In genomic region chr16:2531696-2532493, GRCh38 we compare ENCODE assay signal across 1 cellular context.
TF ChIP-seq lines count a peak whose summit lies in the region.

No MANE protein-coding gene starts in this region.

TF ChIP-seq in HEK293, 187 proteins besides CTCF, POLR2A, EP300 and RAD21 (continued from another document and continues in another):
- TF ChIP-seq ZEB2 (tag by site-specific recombination; IDR thresholded peaks at IDR 0.05), result peak; percentile 31; the same call in 1 of the 2 replicates
- no peak for TF ChIP-seq ZNF169 (tag by site-specific recombination; IDR thresholded peaks at IDR 0.05)
- TF ChIP-seq ZFHX2 (tag by site-specific recombination; conservative IDR thresholded peaks at IDR 0.05), result peak; percentile 4
- peak; percentile 92 for TF ChIP-seq ZBTB17 (tag by site-specific recombination; IDR thresholded peaks at IDR 0.05)
- TF ChIP-seq, protein P1, sequence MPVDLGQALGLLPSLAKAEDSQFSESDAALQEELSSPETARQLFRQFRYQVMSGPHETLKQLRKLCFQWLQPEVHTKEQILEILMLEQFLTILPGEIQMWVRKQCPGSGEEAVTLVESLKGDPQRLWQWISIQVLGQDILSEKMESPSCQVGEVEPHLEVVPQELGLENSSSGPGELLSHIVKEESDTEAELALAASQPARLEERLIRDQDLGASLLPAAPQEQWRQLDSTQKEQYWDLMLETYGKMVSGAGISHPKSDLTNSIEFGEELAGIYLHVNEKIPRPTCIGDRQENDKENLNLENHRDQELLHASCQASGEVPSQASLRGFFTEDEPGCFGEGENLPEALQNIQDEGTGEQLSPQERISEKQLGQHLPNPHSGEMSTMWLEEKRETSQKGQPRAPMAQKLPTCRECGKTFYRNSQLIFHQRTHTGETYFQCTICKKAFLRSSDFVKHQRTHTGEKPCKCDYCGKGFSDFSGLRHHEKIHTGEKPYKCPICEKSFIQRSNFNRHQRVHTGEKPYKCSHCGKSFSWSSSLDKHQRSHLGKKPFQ (tag by site-specific recombination; IDR thresholded peaks at IDR 0.05), result peak; percentile 89
- no peak for TF ChIP-seq ZNF433 (tag by site-specific recombination; IDR thresholded peaks at IDR 0.05; ENCODE audit: low read depth)
- TF ChIP-seq ZSCAN5A (tag by site-specific recombination; IDR thresholded peaks at IDR 0.05), result 0 out of 2 replicates have a peak, but pooled peaks have one; percentile 31
- TF ChIP-seq ATF2 (tag by site-specific recombination; IDR thresholded peaks at IDR 0.05; ENCODE audit: low read depth), result 0 out of 2 replicates have a peak, but pooled peaks have one; percentile 24
- TF ChIP-seq, protein P2, sequence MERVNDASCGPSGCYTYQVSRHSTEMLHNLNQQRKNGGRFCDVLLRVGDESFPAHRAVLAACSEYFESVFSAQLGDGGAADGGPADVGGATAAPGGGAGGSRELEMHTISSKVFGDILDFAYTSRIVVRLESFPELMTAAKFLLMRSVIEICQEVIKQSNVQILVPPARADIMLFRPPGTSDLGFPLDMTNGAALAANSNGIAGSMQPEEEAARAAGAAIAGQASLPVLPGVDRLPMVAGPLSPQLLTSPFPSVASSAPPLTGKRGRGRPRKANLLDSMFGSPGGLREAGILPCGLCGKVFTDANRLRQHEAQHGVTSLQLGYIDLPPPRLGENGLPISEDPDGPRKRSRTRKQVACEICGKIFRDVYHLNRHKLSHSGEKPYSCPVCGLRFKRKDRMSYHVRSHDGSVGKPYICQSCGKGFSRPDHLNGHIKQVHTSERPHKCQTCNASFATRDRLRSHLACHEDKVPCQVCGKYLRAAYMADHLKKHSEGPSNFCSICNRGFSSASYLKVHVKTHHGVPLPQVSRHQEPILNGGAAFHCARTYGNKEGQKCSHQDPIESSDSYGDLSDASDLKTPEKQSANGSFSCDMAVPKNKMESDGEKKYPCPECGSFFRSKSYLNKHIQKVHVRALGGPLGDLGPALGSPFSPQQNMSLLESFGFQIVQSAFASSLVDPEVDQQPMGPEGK (tag by site-specific recombination; IDR thresholded peaks at IDR 0.05), result peak; percentile 88
- TF ChIP-seq ZNF292 (tag by site-specific recombination; IDR thresholded peaks at IDR 0.05; ENCODE audit: borderline replicate concordance, low read depth), result no peak
- peak; percentile 80 for TF ChIP-seq ZXDB (tag by site-specific recombination; IDR thresholded peaks at IDR 0.05)
- TF ChIP-seq ZNF610 (tag by site-specific recombination; IDR thresholded peaks at IDR 0.05; ENCODE audit: borderline replicate concordance), result 0 out of 2 replicates have a peak, but pooled peaks have one; percentile 50
- no peak for TF ChIP-seq ZNF830 (tag by site-specific recombination; IDR thresholded peaks at IDR 0.05; ENCODE audit: low read depth)
- peak; percentile 68 for TF ChIP-seq INSM2 (tag by site-specific recombination; IDR thresholded peaks at IDR 0.05)
- TF ChIP-seq KLF16 (tag by site-specific recombination; IDR thresholded peaks at IDR 0.05), result peak; percentile 86
- 0 out of 2 replicates have a peak, but pooled peaks have one; percentile 28 for TF ChIP-seq PRDM2 (tag by site-specific recombination; IDR thresholded peaks at IDR 0.05; ENCODE audit: borderline replicate concordance)
- TF ChIP-seq BCL11B (tag by site-specific recombination; IDR thresholded peaks at IDR 0.05; ENCODE audit: low read depth), result peak; percentile 54; the same call in 1 of the 2 replicates
- no peak; the same call in 1 of the 2 replicates for TF ChIP-seq ZBTB20 (tag by site-specific recombination; IDR thresholded peaks at IDR 0.05)
- TF ChIP-seq SP7 (tag by site-specific recombination; IDR thresholded peaks at IDR 0.05), result no peak; the same call in 1 of the 2 replicates
- TF ChIP-seq YY1 (tag by site-specific recombination; IDR thresholded peaks at IDR 0.05), result no peak
- peak; percentile 14 for TF ChIP-seq KLF8 (tag by site-specific recombination; IDR thresholded peaks at IDR 0.05)
- TF ChIP-seq ZBTB26 (tag by site-specific recombination; optimal IDR thresholded peaks at IDR 0.05), result peak; percentile 97
- TF ChIP-seq KLF7 (tag by site-specific recombination; IDR thresholded peaks at IDR 0.05; ENCODE audit: borderline replicate concordance), result 0 out of 2 replicates have a peak, but pooled peaks have one; percentile 45
- peak; percentile 75; the same call in 1 of the 2 replicates for TF ChIP-seq KLF1 (tag by site-specific recombination; IDR thresholded peaks at IDR 0.05)
- peak; percentile 34; the same call in 1 of the 2 replicates for TF ChIP-seq IKZF3 (tag by site-specific recombination; IDR thresholded peaks at IDR 0.05)
- TF ChIP-seq ZNF664 (tag by site-specific recombination; IDR thresholded peaks at IDR 0.05), result no peak
- TF ChIP-seq, protein P3, sequence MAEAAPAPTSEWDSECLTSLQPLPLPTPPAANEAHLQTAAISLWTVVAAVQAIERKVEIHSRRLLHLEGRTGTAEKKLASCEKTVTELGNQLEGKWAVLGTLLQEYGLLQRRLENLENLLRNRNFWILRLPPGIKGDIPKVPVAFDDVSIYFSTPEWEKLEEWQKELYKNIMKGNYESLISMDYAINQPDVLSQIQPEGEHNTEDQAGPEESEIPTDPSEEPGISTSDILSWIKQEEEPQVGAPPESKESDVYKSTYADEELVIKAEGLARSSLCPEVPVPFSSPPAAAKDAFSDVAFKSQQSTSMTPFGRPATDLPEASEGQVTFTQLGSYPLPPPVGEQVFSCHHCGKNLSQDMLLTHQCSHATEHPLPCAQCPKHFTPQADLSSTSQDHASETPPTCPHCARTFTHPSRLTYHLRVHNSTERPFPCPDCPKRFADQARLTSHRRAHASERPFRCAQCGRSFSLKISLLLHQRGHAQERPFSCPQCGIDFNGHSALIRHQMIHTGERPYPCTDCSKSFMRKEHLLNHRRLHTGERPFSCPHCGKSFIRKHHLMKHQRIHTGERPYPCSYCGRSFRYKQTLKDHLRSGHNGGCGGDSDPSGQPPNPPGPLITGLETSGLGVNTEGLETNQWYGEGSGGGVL (tag by site-specific recombination; IDR thresholded peaks at IDR 0.05), result peak; percentile 69
- peak; percentile 87 for TF ChIP-seq KLF9 (tag by site-specific recombination; IDR thresholded peaks at IDR 0.05; ENCODE audit: low read depth)
- TF ChIP-seq ZNF184 (tag by site-specific recombination; IDR thresholded peaks at IDR 0.05), result no peak
- TF ChIP-seq KLF17 (tag by site-specific recombination; IDR thresholded peaks at IDR 0.05), result peak; percentile 47
- TF ChIP-seq ZNF223 (tag by site-specific recombination; IDR thresholded peaks at IDR 0.05), result no peak
- peak; percentile 94 for TF ChIP-seq ZBTB10 (tag by site-specific recombination; IDR thresholded peaks at IDR 0.05)
